13 cellular contexts compared by ENCODE assay signal in the genomic region with DNA sequence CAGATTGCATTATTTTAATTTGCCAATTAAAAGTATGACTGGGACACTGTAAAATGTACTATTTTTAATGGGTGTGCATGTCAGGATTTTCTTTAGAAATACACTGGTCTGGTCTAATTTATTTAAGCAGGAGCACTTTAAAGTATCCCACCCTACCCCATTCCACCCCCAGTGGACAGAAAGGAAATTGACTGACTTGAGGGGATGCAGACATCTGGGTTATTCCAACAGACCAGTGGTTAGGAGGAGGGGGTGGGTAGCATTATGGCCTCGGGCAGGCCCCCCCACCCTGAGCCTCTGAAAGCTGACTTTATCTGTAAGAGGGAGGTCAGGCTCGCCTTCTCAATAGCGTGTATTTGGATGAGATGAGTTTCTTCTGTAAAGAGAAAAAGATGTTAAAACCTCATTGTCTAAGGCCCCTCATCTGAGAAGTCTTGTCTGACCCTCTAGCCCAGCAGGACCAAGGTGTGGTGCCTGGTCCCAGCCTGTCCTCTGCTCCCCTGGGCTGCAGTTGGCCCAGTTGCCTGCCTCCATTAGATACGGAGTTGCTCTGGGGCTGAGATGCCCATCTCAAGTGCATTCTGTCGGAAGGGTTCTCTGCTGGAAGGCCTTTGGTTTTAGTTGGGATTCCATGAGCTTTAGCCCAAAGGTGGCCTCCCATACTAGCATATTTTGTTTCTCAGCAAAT. TPM values are rescaled to one million over a fixed set of nuclear protein-coding genes. Genes with fewer than 3 reads are reported as not detected.
DNase-seq lines count a peak whose midpoint lies in the region; ATAC-seq and TF ChIP-seq lines count a peak whose summit lies in the region.
"Had no signal": no experiment of that assay in that cellular context is flagged by ENCODE, and none has a peak within 500 bp of the region (broad histone marks: within the 10 kb centered on the region; RNA-seq: fewer than 3 reads in every experiment).

No MANE protein-coding gene starts in this region.

- H3K4me1 ChIP-seq in DOHH2 (ENCODE audit: control insufficient read depth, low read length): peaks cover 22% of the 10 kb centered on the region

- peak; percentile 41 for TF ChIP-seq CTCF in DOHH2 (IDR thresholded peaks at IDR 0.05; ENCODE audit: low read depth, low read length, poor library complexity, severe bottlenecking)
- TF ChIP-seq CTCF in glutamatergic neuron (IDR thresholded peaks at IDR 0.05; ENCODE audit: partially characterized antibody, unreplicated experiment): peak; percentile 34

- H3K27me3 ChIP-seq in DOHH2 (ENCODE audit: control insufficient read depth, low read length): no peaks in the 10 kb centered on the region
- H3K27me3 ChIP-seq: foreskin keratinocyte had no signal

- H3K4me3 Mint-ChIP-seq in glutamatergic neuron (ENCODE audit: unreplicated experiment): no peak overlapping the region

- peaks cover 11% of the 10 kb centered on the region for H3K27me3 Mint-ChIP-seq in glutamatergic neuron (ENCODE audit: unreplicated experiment)

- peaks cover 83% of the 10 kb centered on the region for H3F3A ChIP-seq in DOHH2 (ENCODE audit: control insufficient read depth, insufficient read depth)

- H3K9me3 Mint-ChIP-seq in glutamatergic neuron (ENCODE audit: unreplicated experiment): peaks cover 20% of the 10 kb centered on the region

- no peak overlapping the region for H3K4me2 ChIP-seq in DOHH2 (ENCODE audit: low read length)

- DNase-seq in 8988T (peak; percentile 68), RKO (ENCODE audit: low spot score) (peak; percentile 58), glutamatergic neuron (no peak), hippocampal formation (lab: John Stamatoyannopoulos, UW) (no peak)
- no peak for DNase-seq in activated CD4-positive, alpha-beta T cell treated with anti-CD3 and anti-CD28 coated beads, Interleukin-2, amount 50 U/mL, for 1 hour
- DNase-seq: foreskin keratinocyte; NCI-H2029 treated with DMSO at 0.1 percent for 48 hours; stimulated activated CD4-positive, alpha-beta T cell treated with anti-CD3 and anti-CD28 coated beads, Interleukin-1b, Interleukin-23, amount 100 ng/mL, for 48 hours had no signal

- no peak overlapping the region for H3K27ac ChIP-seq in DOHH2 (ENCODE audit: low read depth, low read length)
- H3K27ac ChIP-seq: foreskin keratinocyte, thoracic aorta had no signal

- peaks cover 14% of the 10 kb centered on the region for H3K4me1 Mint-ChIP-seq in glutamatergic neuron (ENCODE audit: low read depth, unreplicated experiment)

- no peak overlapping the region for H3K4me3 ChIP-seq in DOHH2 (ENCODE audit: low read length)
- H3K4me3 ChIP-seq: thoracic aorta had no signal

- peaks cover 42% of the 10 kb centered on the region for H4K20me1 ChIP-seq in DOHH2 (ENCODE audit: control insufficient read depth, insufficient read depth, low read depth, low read length)

- H3K79me2 ChIP-seq in DOHH2 (ENCODE audit: control insufficient read depth, low read length): peaks cover 63% of the 10 kb centered on the region

- H3K36me3 Mint-ChIP-seq in glutamatergic neuron (ENCODE audit: unreplicated experiment): no peaks in the 10 kb centered on the region

- no peaks in the 10 kb centered on the region for H3K9me3 ChIP-seq in DOHH2 (ENCODE audit: control insufficient read depth, insufficient read depth, low read length)
- H3K9me3 ChIP-seq: thoracic aorta had no signal

- ATAC-seq in GM21529 (IDR thresholded peaks at IDR 0.05; ENCODE audit: unreplicated experiment) (no peak), HG03354 (IDR thresholded peaks at IDR 0.05; ENCODE audit: poor library complexity, severe bottlenecking, unreplicated experiment) (no peak)
- ATAC-seq: foreskin keratinocyte had no signal

- no peaks in the 10 kb centered on the region for H3K9me2 ChIP-seq in DOHH2 (replicated peaks; ENCODE audit: control insufficient read depth, low read length)

- H3K27ac Mint-ChIP-seq in glutamatergic neuron (ENCODE audit: unreplicated experiment): no peak overlapping the region

- peaks cover 90% of the 10 kb centered on the region for H3K36me3 ChIP-seq in DOHH2 (ENCODE audit: control insufficient read depth, low read length)

RNA-seq across cellular contexts. Expression of a gene that starts 4.4 kb away (rescaled TPM):
- 281 TPM for total RNA-seq in glutamatergic neuron (ENCODE audit: unreplicated experiment)

RNA-seq across cellular contexts. Expression of a gene that starts 21.5 kb away (rescaled TPM):
- total RNA-seq in glutamatergic neuron (ENCODE audit: unreplicated experiment): not detected
- total RNA-seq: foreskin keratinocyte, mononuclear cell, thoracic aorta had no signal

RNA-seq across cellular contexts. Expression of a gene that starts 23.9 kb away (rescaled TPM):
- total RNA-seq in glutamatergic neuron (ENCODE audit: unreplicated experiment): 89.7 TPM

RNA-seq across cellular contexts. Expression of a gene that starts 55.0 kb away (rescaled TPM):
- total RNA-seq in glutamatergic neuron (ENCODE audit: unreplicated experiment): 128 TPM

Comparison
In these comparisons a context has a peak if more than half of its experiments do, and no peak if none do; other contexts are left out.
1. DNase-seq: peak in 8988T (single experiment) and RKO (single experiment); none in glutamatergic neuron (single experiment), hippocampal formation (0 of 2) and activated CD4-positive, alpha-beta T cell treated with anti-CD3 and anti-CD28 coated beads, Interleukin-2, amount 50 U/mL, for 1 hour (single experiment).